In the genomic region with DNA sequence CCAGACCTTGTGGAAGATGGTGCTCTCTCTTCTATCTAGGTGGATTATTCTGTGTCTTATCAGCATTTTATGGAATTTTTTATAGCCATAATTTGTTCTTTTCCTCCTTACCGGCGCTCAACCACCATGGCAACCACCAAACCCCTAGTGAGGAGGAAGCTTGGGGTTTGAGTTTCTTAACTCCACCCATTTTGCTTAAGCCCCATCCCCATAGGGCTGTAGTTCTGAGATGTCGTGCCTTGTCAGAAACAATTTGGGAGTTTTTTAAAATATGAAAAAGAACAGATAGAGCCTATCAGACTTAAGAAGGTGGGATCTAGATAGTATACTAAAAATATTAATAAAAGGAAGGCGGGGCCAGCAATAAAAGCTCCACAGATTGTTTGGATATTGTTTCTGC, we compare ENCODE assay signal across 6 cellular contexts. TPM values are rescaled to one million over a fixed set of nuclear protein-coding genes. Genes with fewer than 3 reads are reported as not detected.
DNase-seq lines count a peak whose midpoint lies in the region; ATAC-seq and TF ChIP-seq lines count a peak whose summit lies in the region.

No MANE protein-coding gene starts in this region.

- H3K9me3 ChIP-seq in adrenal gland (replicated peaks in 1 of 3) = no peaks in the 10 kb centered on the region
- no peaks in the 10 kb centered on the region for H3K9me3 ChIP-seq in mucosa of descending colon

- DNase-seq in stimulated activated CD4-positive, alpha-beta T cell treated with anti-CD3 and anti-CD28 coated beads, Interleukin-1b, Interleukin-23, amount 100 ng/mL, for 48 hours = peak; percentile 18
- DNase-seq in stimulated activated CD4-positive, alpha-beta T cell treated with anti-CD3 and anti-CD28 coated beads, Interleukin-2, amount 100 ng/mL, for 48 hours = no peak
- no peak for DNase-seq in adrenal gland
- no peak for DNase-seq in mucosa of descending colon
- DNase-seq in cortex of kidney (lab: John Stamatoyannopoulos, UW) = no peak
- no peak for DNase-seq in NK-92 treated with Interleukin-12 subunit alpha and Interleukin-12 subunit beta, amount 100 ng/mL, for 24 hours (lab: John Stamatoyannopoulos, UW)

- peak in 1 of 2 donors; percentile 25 for TF ChIP-seq POLR2A in adrenal gland (IDR thresholded peaks at IDR 0.05)

- H3K27ac ChIP-seq in adrenal gland = peak overlapping the region in 1 of 5 donors; percentile 100

- H3K4me1 ChIP-seq in adrenal gland (replicated peaks in 1 of 2) = peaks cover 27 to 38% of the 10 kb centered on the region in 2 donors
- peaks cover 43% of the 10 kb centered on the region for H3K4me1 ChIP-seq in mucosa of descending colon (ENCODE audit: low read depth)

- ATAC-seq in mucosa of descending colon = no peak

- 0 to 3% (median 1%) methylated on average over 4 of the region's 4 CpGs for WGBS in adrenal gland, 4 donors

- H3K4me3 ChIP-seq in adrenal gland (peak overlapping the region in 3 of 4 donors; percentile 48 to 87 (median 78)), mucosa of descending colon (peak overlapping the region; percentile 86)

- peaks cover 3 to 57% of the 10 kb centered on the region in 2 donors for H3K36me3 ChIP-seq in adrenal gland (replicated peaks in 1 of 2)
- peaks cover 16% of the 10 kb centered on the region for H3K36me3 ChIP-seq in mucosa of descending colon (ENCODE audit: low read depth)

- no peaks in the 10 kb centered on the region for H3K27me3 ChIP-seq in adrenal gland

- TF ChIP-seq CTCF in adrenal gland (IDR thresholded peaks at IDR 0.05) (no peak), mucosa of descending colon (IDR thresholded peaks at IDR 0.05) (no peak)

- intact Hi-C loops in adrenal gland (cut with DNase I) = loop anchor here in 1 of 2 donors (5.0 kb wide), 1 partner anchor 82 kb away; no protein-coding TSS in a partner anchor
- intact Hi-C loops in mucosa of descending colon (cut with DNase I, micrococcal nuclease) = no loop called here

RNA-seq across cellular contexts. Expression of a gene that starts 5.5 kb away (rescaled TPM):
- total RNA-seq in adrenal gland = 100 to 1,000 TPM; 134 to 196 (median 165) TPM
- polyA plus RNA-seq in adrenal gland = 100 to 1,000 TPM; 127 to 288 (median 152) TPM
- total RNA-seq in mucosa of descending colon = 100 to 1,000 TPM; 133 to 195 (median 168) TPM

RNA-seq across cellular contexts. Expression of a gene that starts 21.0 kb away (rescaled TPM):
- total RNA-seq in adrenal gland = 100 to 1,000 TPM in 5 of 8 donors, 10 to 100 TPM in 3; 40.3 to 269 (median 140) TPM
- polyA plus RNA-seq in adrenal gland = 100 to 1,000 TPM in 2 of 3 donors, 10 to 100 TPM in 1; 87.5 to 138 (median 108) TPM
- total RNA-seq in mucosa of descending colon = 10 to 100 TPM; 12.4 to 48.5 (median 27.7) TPM

RNA-seq across cellular contexts. Expression of a gene that starts 33.1 kb away (rescaled TPM):
- total RNA-seq in adrenal gland (100 to 1,000 TPM in 1 of 8 donors, 10 to 100 TPM in 7; 37.3 to 118 (median 85.7) TPM), mucosa of descending colon (10 to 100 TPM; 10.8 to 27.1 (median 22.8) TPM)
- 10 to 100 TPM in 2 of 3 donors, 1 to 10 TPM in 1; 9.1 to 41.2 (median 23.9) TPM for polyA plus RNA-seq in adrenal gland

RNA-seq across cellular contexts. Expression of a gene that starts 35.5 kb away (rescaled TPM):
- total RNA-seq in adrenal gland = 10 to 100 TPM in 6 of 8 donors, 1 to 10 TPM in 2; 4.4 to 61.9 (median 24.7) TPM
- 1 to 10 TPM; 1.6 to 4.2 (median 1.9) TPM for polyA plus RNA-seq in adrenal gland
- 1 to 10 TPM; 1.8 to 4.0 (median 3.2) TPM for total RNA-seq in mucosa of descending colon
